ENCODE assay signal across 32 cellular contexts in the genomic region with DNA sequence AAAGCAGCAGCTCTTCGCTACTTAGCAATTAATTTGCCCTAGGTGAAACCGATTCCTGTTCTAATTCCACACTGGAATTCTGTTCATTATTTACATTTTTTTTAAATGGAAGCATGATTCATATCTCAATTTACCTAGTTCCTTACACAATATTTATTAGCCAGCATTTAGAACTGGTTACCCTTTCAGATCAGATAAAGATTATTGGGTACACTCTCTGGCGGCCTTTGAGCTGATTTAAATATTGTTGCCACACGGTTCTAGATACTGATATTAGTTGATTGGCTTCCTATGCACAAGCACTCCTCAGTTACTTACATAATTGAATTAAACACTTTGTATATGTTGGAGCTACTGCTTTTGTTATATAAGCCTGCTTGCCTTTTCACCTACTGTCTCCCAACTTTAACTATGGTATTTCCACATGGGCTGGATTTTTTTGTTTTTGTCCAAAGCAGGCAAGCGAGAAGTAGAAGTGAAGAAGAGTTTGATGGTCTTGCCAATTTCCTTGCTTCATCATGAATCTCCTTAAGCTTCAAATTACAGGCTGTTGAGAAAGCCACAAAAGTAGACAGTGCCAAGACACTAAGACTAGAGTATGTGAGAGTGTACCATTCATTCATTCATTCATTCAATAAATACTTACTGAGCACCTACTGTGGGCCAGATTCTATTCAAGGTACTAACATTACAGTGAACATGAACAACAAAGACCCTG. TPM values are rescaled to one million over a fixed set of nuclear protein-coding genes. Genes with fewer than 3 reads are reported as not detected.
A peak's percentile ranks its signal among the peaks of the same experiment; 100 is the strongest.
DNase-seq lines count a peak whose midpoint lies in the region; ATAC-seq and TF ChIP-seq lines count a peak whose summit lies in the region.
"Had no signal": no experiment of that assay in that cellular context is flagged by ENCODE, and none has a peak within 500 bp of the region (broad histone marks: within the 10 kb centered on the region; RNA-seq: fewer than 3 reads in every experiment).

No MANE protein-coding gene starts in this region.

- TF ChIP-seq CTCF in C4-2B (conservative IDR thresholded peaks at IDR 0.05) (no peak), fibroblast of mammary gland (conservative IDR thresholded peaks at IDR 0.05; ENCODE audit: control insufficient read depth, insufficient read depth, low read depth, low read length) (no peak), psoas muscle (IDR thresholded peaks at IDR 0.05) (no peak), spleen (IDR thresholded peaks at IDR 0.05 in 8 of 11, conservative IDR thresholded peaks at IDR 0.05 in 3 of 11) (no peak)

- no peak overlapping the region for H3K27ac Mint-ChIP-seq in activated CD4-positive, alpha-beta memory T cell treated with anti-CD3 and anti-CD28 coated beads for 36 hours
- no peak overlapping the region for H3K27ac Mint-ChIP-seq in T-helper 2 cell treated with Interferon-gamma antibody and Interleukin-4, amounts not matched to agents 5 μg/mL and 100 μg/mL, for 36 hours
- H3K27ac Mint-ChIP-seq: activated CD4-positive, alpha-beta T cell treated with anti-CD3 and anti-CD28 coated beads for 36 hours; activated naive CD4-positive, alpha-beta T cell treated with anti-CD3 and anti-CD28 coated beads, Interleukin-2, amount 50 U/mL, for 72 hours; neural progenitor cell; stimulated activated naive CD8-positive, alpha-beta T cell treated with anti-CD3 and anti-CD28 coated beads, Interleukin-15, amount 100 ng/mL, for 72 hours; T-helper 17 cell had no signal

- 84 to 89% (median 85%) methylated on average over 5 of the region's 5 CpGs for WGBS in psoas muscle, 3 donors
- WGBS in spleen, 5 donors, result 82 to 91% (median 85%) methylated on average over 5 of the region's 5 CpGs

- H3K27me3 Mint-ChIP-seq in activated CD4-positive, alpha-beta memory T cell treated with anti-CD3 and anti-CD28 coated beads for 36 hours, result peaks cover 2% of the 10 kb centered on the region
- peaks cover 36% of the 10 kb centered on the region for H3K27me3 Mint-ChIP-seq in T-helper 2 cell treated with Interferon-gamma antibody and Interleukin-4, amounts not matched to agents 5 μg/mL and 100 μg/mL, for 36 hours (ENCODE audit: low read depth)
- H3K27me3 Mint-ChIP-seq: stimulated activated naive CD8-positive, alpha-beta T cell treated with anti-CD3 and anti-CD28 coated beads, Interleukin-15, amount 100 ng/mL, for 72 hours had no signal

- H3K4me3 ChIP-seq in adipocyte (ENCODE audit: low read length) (peak overlapping the region; percentile 42), fibroblast of mammary gland (ENCODE audit: control insufficient read depth, low read depth, low read length) (no peak overlapping the region), psoas muscle (peak overlapping the region; percentile 84), spleen (no peak overlapping the region)
- H3K4me3 ChIP-seq: BLaER1 treated with 17β-estradiol and CSF1 and Interleukin-3, amounts not matched to agents 10 nM and 100 nM; esophagus squamous epithelium; left lung; MG63; neural progenitor cell; thyroid gland had no signal

- H3K27me3 ChIP-seq in adipocyte (replicated peaks; ENCODE audit: control insufficient read depth, insufficient read depth, low read length) (no peaks in the 10 kb centered on the region), psoas muscle (ENCODE audit: insufficient read depth in 3 of 3, low read length in 2 of 3) (no peaks in the 10 kb centered on the region), spleen (replicated peaks in 1 of 7) (no peaks in the 10 kb centered on the region)
- H3K27me3 ChIP-seq: BLaER1 treated with 17β-estradiol and CSF1 and Interleukin-3, amounts not matched to agents 10 nM and 100 nM; esophagus squamous epithelium; left lung; MG63; neural progenitor cell; thyroid gland had no signal

- peaks cover 48% of the 10 kb centered on the region for H3K4me1 ChIP-seq in adipocyte (ENCODE audit: control insufficient read depth, insufficient read depth, low read length)
- H3K4me1 ChIP-seq in psoas muscle, result peaks cover 17% of the 10 kb centered on the region
- H3K4me1 ChIP-seq in spleen, result peaks cover 8 to 38% (median 30%) of the 10 kb centered on the region in 6 donors

- intact Hi-C loops in psoas muscle (cut with DNase I) (loop anchor here (5.0 kb wide), 4 partner anchors 67 to 132 kb away; no protein-coding TSS in a partner anchor), spleen (cut with DNase I; ENCODE audit: low total_unique reads) (loop anchor here (10.0 kb wide), 2 partner anchors 120 to 130 kb away; no protein-coding TSS in a partner anchor)
- intact Hi-C loops in activated CD4-positive, alpha-beta memory T cell treated with anti-CD3 and anti-CD28 coated beads for 36 hours (cut with micrococcal nuclease), result loop anchor here (5.0 kb wide), 1 partner anchor 267 kb away; the partner anchor contains the start of gene MAPK7

- no peak for TF ChIP-seq POLR2A in spleen (IDR thresholded peaks at IDR 0.05)

- CTCF ChIA-PET in activated CD4-positive, alpha-beta memory T cell treated with anti-CD3 and anti-CD28 coated beads for 36 hours (lab: Charles Lee), result interaction anchor here (1.1 to 6.0 kb wide), 5 partner anchors 9 to 132 kb away, joined by 3 to 50 read pairs (median 4); no protein-coding TSS in a partner anchor

- H3K4me3 Mint-ChIP-seq in activated CD4-positive, alpha-beta memory T cell treated with anti-CD3 and anti-CD28 coated beads for 36 hours, result no peak overlapping the region
- no peak overlapping the region for H3K4me3 Mint-ChIP-seq in T-helper 2 cell treated with Interferon-gamma antibody and Interleukin-4, amounts not matched to agents 5 μg/mL and 100 μg/mL, for 36 hours
- H3K4me3 Mint-ChIP-seq: activated CD4-positive, alpha-beta T cell treated with anti-CD3 and anti-CD28 coated beads for 36 hours; central memory CD8-positive, alpha-beta T cell; neural progenitor cell; stimulated activated naive CD8-positive, alpha-beta T cell treated with anti-CD3 and anti-CD28 coated beads, Interleukin-15, amount 100 ng/mL, for 72 hours; T-helper 17 cell had no signal

- H3K9me3 Mint-ChIP-seq in activated CD4-positive, alpha-beta memory T cell treated with anti-CD3 and anti-CD28 coated beads for 36 hours, result no peaks in the 10 kb centered on the region
- H3K9me3 Mint-ChIP-seq in T-helper 2 cell treated with Interferon-gamma antibody and Interleukin-4, amounts not matched to agents 5 μg/mL and 100 μg/mL, for 36 hours, result no peaks in the 10 kb centered on the region
- H3K9me3 Mint-ChIP-seq: activated naive CD4-positive, alpha-beta T cell treated with anti-CD3 and anti-CD28 coated beads, Interleukin-2, amount 50 U/mL, for 72 hours; central memory CD8-positive, alpha-beta T cell; neural progenitor cell; stimulated activated naive CD8-positive, alpha-beta T cell treated with anti-CD3 and anti-CD28 coated beads, Interleukin-15, amount 100 ng/mL, for 72 hours had no signal

- H3K27ac ChIP-seq in C4-2B (peak overlapping the region; percentile 64), psoas muscle (no peak overlapping the region), spleen (no peak overlapping the region)
- H3K27ac ChIP-seq: BLaER1 treated with 17β-estradiol and CSF1 and Interleukin-3, amounts not matched to agents 10 nM and 100 nM; left lung; neural progenitor cell had no signal

- peaks cover 34% of the 10 kb centered on the region for H3K4me1 Mint-ChIP-seq in activated CD4-positive, alpha-beta memory T cell treated with anti-CD3 and anti-CD28 coated beads for 36 hours (ENCODE audit: low read depth)
- peaks cover 30% of the 10 kb centered on the region for H3K4me1 Mint-ChIP-seq in T-helper 2 cell treated with Interferon-gamma antibody and Interleukin-4, amounts not matched to agents 5 μg/mL and 100 μg/mL, for 36 hours (ENCODE audit: low read depth)

- no peaks in the 10 kb centered on the region for H3K9me3 ChIP-seq in adipocyte (ENCODE audit: control insufficient read depth, low read length)
- no peaks in the 10 kb centered on the region for H3K9me3 ChIP-seq in psoas muscle
- H3K9me3 ChIP-seq in spleen, result peaks cover 0 to 2% (median 0%) of the 10 kb centered on the region in 8 donors
- H3K9me3 ChIP-seq: esophagus squamous epithelium, left lung, MG63, thyroid gland had no signal

- H3K36me3 ChIP-seq in adipocyte (ENCODE audit: control insufficient read depth, insufficient read depth, low read length, severe bottlenecking) (no peaks in the 10 kb centered on the region), psoas muscle (ENCODE audit: insufficient read depth in 1 of 2, low read depth in 1 of 2) (no peaks in the 10 kb centered on the region), spleen (no peaks in the 10 kb centered on the region)
- H3K36me3 ChIP-seq: BLaER1 treated with 17β-estradiol and CSF1 and Interleukin-3, amounts not matched to agents 10 nM and 100 nM; esophagus squamous epithelium; left lung; MG63; neural progenitor cell; thyroid gland had no signal

- H3K36me3 Mint-ChIP-seq in activated CD4-positive, alpha-beta memory T cell treated with anti-CD3 and anti-CD28 coated beads for 36 hours, result no peaks in the 10 kb centered on the region
- H3K36me3 Mint-ChIP-seq in T-helper 2 cell treated with Interferon-gamma antibody and Interleukin-4, amounts not matched to agents 5 μg/mL and 100 μg/mL, for 36 hours (ENCODE audit: low read depth), result no peaks in the 10 kb centered on the region
- H3K36me3 Mint-ChIP-seq: neural progenitor cell had no signal

- POLR2A ChIA-PET in activated CD4-positive, alpha-beta memory T cell treated with anti-CD3 and anti-CD28 coated beads for 36 hours (lab: Charles Lee), result no interaction called here

- peak overlapping the region; percentile 42 for H3K9ac ChIP-seq in adipocyte (ENCODE audit: low read length)
- H3K9ac ChIP-seq: BLaER1 treated with 17β-estradiol and CSF1 and Interleukin-3, amounts not matched to agents 10 nM and 100 nM; neural progenitor cell had no signal

- ATAC-seq in psoas muscle, result no peak
- ATAC-seq: activated CD4-positive, alpha-beta T cell treated with anti-CD3 and anti-CD28 coated beads for 36 hours; activated naive CD4-positive, alpha-beta T cell treated with anti-CD3 and anti-CD28 coated beads, Interleukin-2, amount 50 U/mL, for 72 hours; left lung; right cardiac atrium; Right ventricle myocardium inferior; stimulated activated naive CD8-positive, alpha-beta T cell treated with anti-CD3 and anti-CD28 coated beads, Interleukin-15, amount 100 ng/mL, for 72 hours; T-helper 17 cell had no signal

- DNase-seq in adipocyte (ENCODE audit: low read depth) (no peak), fibroblast of mammary gland (ENCODE audit: low read depth) (peak; percentile 69), psoas muscle (no peak), EL (no peak), spleen (no peak)
- DNase-seq in activated CD4-positive, alpha-beta memory T cell treated with anti-CD3 and anti-CD28 coated beads for 36 hours, result no peak
- no peak for DNase-seq in T-helper 2 cell treated with Interferon-gamma antibody and Interleukin-4, amounts not matched to agents 5 μg/mL and 100 μg/mL, for 36 hours (ENCODE audit: low spot score)
- DNase-seq: activated CD4-positive, alpha-beta T cell treated with anti-CD3 and anti-CD28 coated beads for 36 hours; activated CD8-positive, alpha-beta memory T cell treated with anti-CD3 and anti-CD28 coated beads for 24 hours; activated effector memory CD4-positive, alpha-beta T cell treated with Interleukin-2 at 50 U/mL for 16 hours; aorta; dermis blood vessel endothelial cell; esophagus squamous epithelium; KBM-7; left lung; MG63; NCI-H1417; NCI-H2029; NCI-H524; OCI-M1; right cardiac atrium; stimulated activated CD4-positive, alpha-beta T cell treated with anti-CD3 and anti-CD28 coated beads, Interleukin-12 subunit alpha, Interleukin-12 subunit beta, amount 100 ng/mL, for 4 hours; stimulated activated CD4-positive, alpha-beta T cell treated with anti-CD3 and anti-CD28 coated beads, Interleukin-2, amount 100 ng/mL, for 48 hours; stimulated activated naive CD8-positive, alpha-beta T cell treated with anti-CD3 and anti-CD28 coated beads, Interleukin-15, amount 100 ng/mL, for 72 hours; T-helper 17 cell; thyroid gland had no signal

RNA-seq across cellular contexts. Expression of gene ALDH3A2, which starts 3.9 kb away (rescaled TPM):
- total RNA-seq in psoas muscle (100 to 1,000 TPM in 1 of 4 donors, 10 to 100 TPM in 3; 57.6 to 229 (median 86.2) TPM), spleen (10 to 100 TPM; 26.7 to 73.1 (median 68.1) TPM)
- polyA plus RNA-seq in psoas muscle (10 to 100 TPM; 32.9 to 78.1 (median 68.6) TPM), spleen (10 to 100 TPM; 14.4 to 22.3 (median 15.4) TPM)
- total RNA-seq in activated CD4-positive, alpha-beta memory T cell treated with anti-CD3 and anti-CD28 coated beads for 36 hours, result 10 to 100 TPM; 27.3 to 35.7 TPM

Comparison
In these comparisons a context has a peak if more than half of its experiments do, and no peak if none do; other contexts are left out.
1. H3K4me3 ChIP-seq: peak in adipocyte (single experiment) and psoas muscle (single experiment); none in fibroblast of mammary gland (single experiment) and spleen (0 of 8).